ENCODE assay signal across 2 cellular contexts in genomic region chr3:197787412-197787811, GRCh38.
TF ChIP-seq lines count a peak whose summit lies in the region.

No MANE protein-coding gene starts in this region.

TF ChIP-seq in HepG2, 621 proteins besides CTCF, POLR2A, EP300 and RAD21:
- TF ChIP-seq NFYB (CRISPR knock-in tag; IDR thresholded peaks at IDR 0.05): no peak
- TF ChIP-seq ZNF652 (CRISPR knock-in tag; IDR thresholded peaks at IDR 0.05; ENCODE audit: borderline replicate concordance, low read depth): peak; percentile 89
TF ChIP-seq in HepG2: peak in this region for 1.

TF ChIP-seq in WTC11, 78 proteins besides CTCF, POLR2A, EP300 and RAD21:
- TF ChIP-seq E2F1 (CRISPR knock-in tag; IDR thresholded peaks at IDR 0.05) (no peak), SP1 (CRISPR knock-in tag; conservative IDR thresholded peaks at IDR 0.05) (no peak), RORB (CRISPR knock-in tag; IDR thresholded peaks at IDR 0.05) (no peak), STAT6 (CRISPR knock-in tag; conservative IDR thresholded peaks at IDR 0.05; ENCODE audit: low read depth) (no peak), ZNF232 (CRISPR knock-in tag; IDR thresholded peaks at IDR 0.05) (no peak), ZNF396 (CRISPR knock-in tag; IDR thresholded peaks at IDR 0.05; ENCODE audit: borderline replicate concordance) (no peak), NFYB (CRISPR knock-in tag; conservative IDR thresholded peaks at IDR 0.05; ENCODE audit: low read depth) (no peak), ESRRA (CRISPR knock-in tag; IDR thresholded peaks at IDR 0.05; ENCODE audit: borderline replicate concordance) (no peak), FOXP1 (CRISPR knock-in tag; IDR thresholded peaks at IDR 0.05; ENCODE audit: borderline replicate concordance) (no peak), SOX15 (CRISPR knock-in tag; IDR thresholded peaks at IDR 0.05) (no peak), ZNF423 (CRISPR knock-in tag; IDR thresholded peaks at IDR 0.05) (no peak), NR2C2 (CRISPR knock-in tag; IDR thresholded peaks at IDR 0.05) (no peak), ZNF425 (CRISPR knock-in tag; conservative IDR thresholded peaks at IDR 0.05) (no peak), ZNF317 (CRISPR knock-in tag; IDR thresholded peaks at IDR 0.05; ENCODE audit: borderline replicate concordance, low read depth) (no peak), ZNF121 (CRISPR knock-in tag; IDR thresholded peaks at IDR 0.05) (no peak)
- TF ChIP-seq, protein P1, sequence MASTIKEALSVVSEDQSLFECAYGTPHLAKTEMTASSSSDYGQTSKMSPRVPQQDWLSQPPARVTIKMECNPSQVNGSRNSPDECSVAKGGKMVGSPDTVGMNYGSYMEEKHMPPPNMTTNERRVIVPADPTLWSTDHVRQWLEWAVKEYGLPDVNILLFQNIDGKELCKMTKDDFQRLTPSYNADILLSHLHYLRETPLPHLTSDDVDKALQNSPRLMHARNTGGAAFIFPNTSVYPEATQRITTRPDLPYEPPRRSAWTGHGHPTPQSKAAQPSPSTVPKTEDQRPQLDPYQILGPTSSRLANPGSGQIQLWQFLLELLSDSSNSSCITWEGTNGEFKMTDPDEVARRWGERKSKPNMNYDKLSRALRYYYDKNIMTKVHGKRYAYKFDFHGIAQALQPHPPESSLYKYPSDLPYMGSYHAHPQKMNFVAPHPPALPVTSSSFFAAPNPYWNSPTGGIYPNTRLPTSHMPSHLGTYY (CRISPR knock-in tag; IDR thresholded peaks at IDR 0.05): no peak
- TF ChIP-seq, protein P2, sequence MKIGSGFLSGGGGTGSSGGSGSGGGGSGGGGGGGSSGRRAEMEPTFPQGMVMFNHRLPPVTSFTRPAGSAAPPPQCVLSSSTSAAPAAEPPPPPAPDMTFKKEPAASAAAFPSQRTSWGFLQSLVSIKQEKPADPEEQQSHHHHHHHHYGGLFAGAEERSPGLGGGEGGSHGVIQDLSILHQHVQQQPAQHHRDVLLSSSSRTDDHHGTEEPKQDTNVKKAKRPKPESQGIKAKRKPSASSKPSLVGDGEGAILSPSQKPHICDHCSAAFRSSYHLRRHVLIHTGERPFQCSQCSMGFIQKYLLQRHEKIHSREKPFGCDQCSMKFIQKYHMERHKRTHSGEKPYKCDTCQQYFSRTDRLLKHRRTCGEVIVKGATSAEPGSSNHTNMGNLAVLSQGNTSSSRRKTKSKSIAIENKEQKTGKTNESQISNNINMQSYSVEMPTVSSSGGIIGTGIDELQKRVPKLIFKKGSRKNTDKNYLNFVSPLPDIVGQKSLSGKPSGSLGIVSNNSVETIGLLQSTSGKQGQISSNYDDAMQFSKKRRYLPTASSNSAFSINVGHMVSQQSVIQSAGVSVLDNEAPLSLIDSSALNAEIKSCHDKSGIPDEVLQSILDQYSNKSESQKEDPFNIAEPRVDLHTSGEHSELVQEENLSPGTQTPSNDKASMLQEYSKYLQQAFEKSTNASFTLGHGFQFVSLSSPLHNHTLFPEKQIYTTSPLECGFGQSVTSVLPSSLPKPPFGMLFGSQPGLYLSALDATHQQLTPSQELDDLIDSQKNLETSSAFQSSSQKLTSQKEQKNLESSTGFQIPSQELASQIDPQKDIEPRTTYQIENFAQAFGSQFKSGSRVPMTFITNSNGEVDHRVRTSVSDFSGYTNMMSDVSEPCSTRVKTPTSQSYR (CRISPR knock-in tag; IDR thresholded peaks at IDR 0.05): no peak
- TF ChIP-seq, protein P3, sequence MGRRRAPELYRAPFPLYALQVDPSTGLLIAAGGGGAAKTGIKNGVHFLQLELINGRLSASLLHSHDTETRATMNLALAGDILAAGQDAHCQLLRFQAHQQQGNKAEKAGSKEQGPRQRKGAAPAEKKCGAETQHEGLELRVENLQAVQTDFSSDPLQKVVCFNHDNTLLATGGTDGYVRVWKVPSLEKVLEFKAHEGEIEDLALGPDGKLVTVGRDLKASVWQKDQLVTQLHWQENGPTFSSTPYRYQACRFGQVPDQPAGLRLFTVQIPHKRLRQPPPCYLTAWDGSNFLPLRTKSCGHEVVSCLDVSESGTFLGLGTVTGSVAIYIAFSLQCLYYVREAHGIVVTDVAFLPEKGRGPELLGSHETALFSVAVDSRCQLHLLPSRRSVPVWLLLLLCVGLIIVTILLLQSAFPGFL (CRISPR knock-in tag; IDR thresholded peaks at IDR 0.05; ENCODE audit: borderline replicate concordance): no peak
- TF ChIP-seq, protein P4, sequence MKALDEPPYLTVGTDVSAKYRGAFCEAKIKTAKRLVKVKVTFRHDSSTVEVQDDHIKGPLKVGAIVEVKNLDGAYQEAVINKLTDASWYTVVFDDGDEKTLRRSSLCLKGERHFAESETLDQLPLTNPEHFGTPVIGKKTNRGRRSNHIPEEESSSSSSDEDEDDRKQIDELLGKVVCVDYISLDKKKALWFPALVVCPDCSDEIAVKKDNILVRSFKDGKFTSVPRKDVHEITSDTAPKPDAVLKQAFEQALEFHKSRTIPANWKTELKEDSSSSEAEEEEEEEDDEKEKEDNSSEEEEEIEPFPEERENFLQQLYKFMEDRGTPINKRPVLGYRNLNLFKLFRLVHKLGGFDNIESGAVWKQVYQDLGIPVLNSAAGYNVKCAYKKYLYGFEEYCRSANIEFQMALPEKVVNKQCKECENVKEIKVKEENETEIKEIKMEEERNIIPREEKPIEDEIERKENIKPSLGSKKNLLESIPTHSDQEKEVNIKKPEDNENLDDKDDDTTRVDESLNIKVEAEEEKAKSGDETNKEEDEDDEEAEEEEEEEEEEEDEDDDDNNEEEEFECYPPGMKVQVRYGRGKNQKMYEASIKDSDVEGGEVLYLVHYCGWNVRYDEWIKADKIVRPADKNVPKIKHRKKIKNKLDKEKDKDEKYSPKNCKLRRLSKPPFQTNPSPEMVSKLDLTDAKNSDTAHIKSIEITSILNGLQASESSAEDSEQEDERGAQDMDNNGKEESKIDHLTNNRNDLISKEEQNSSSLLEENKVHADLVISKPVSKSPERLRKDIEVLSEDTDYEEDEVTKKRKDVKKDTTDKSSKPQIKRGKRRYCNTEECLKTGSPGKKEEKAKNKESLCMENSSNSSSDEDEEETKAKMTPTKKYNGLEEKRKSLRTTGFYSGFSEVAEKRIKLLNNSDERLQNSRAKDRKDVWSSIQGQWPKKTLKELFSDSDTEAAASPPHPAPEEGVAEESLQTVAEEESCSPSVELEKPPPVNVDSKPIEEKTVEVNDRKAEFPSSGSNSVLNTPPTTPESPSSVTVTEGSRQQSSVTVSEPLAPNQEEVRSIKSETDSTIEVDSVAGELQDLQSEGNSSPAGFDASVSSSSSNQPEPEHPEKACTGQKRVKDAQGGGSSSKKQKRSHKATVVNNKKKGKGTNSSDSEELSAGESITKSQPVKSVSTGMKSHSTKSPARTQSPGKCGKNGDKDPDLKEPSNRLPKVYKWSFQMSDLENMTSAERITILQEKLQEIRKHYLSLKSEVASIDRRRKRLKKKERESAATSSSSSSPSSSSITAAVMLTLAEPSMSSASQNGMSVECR (CRISPR knock-in tag; IDR thresholded peaks at IDR 0.05; ENCODE audit: borderline replicate concordance): no peak
- TF ChIP-seq, protein P5, sequence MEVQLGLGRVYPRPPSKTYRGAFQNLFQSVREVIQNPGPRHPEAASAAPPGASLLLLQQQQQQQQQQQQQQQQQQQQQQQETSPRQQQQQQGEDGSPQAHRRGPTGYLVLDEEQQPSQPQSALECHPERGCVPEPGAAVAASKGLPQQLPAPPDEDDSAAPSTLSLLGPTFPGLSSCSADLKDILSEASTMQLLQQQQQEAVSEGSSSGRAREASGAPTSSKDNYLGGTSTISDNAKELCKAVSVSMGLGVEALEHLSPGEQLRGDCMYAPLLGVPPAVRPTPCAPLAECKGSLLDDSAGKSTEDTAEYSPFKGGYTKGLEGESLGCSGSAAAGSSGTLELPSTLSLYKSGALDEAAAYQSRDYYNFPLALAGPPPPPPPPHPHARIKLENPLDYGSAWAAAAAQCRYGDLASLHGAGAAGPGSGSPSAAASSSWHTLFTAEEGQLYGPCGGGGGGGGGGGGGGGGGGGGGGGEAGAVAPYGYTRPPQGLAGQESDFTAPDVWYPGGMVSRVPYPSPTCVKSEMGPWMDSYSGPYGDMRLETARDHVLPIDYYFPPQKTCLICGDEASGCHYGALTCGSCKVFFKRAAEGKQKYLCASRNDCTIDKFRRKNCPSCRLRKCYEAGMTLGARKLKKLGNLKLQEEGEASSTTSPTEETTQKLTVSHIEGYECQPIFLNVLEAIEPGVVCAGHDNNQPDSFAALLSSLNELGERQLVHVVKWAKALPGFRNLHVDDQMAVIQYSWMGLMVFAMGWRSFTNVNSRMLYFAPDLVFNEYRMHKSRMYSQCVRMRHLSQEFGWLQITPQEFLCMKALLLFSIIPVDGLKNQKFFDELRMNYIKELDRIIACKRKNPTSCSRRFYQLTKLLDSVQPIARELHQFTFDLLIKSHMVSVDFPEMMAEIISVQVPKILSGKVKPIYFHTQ (CRISPR knock-in tag; IDR thresholded peaks at IDR 0.05): no peak
